13 cellular contexts compared by ENCODE assay signal in genomic region chr13:106736941-106737340, GRCh38.
DNase-seq lines count a peak whose midpoint lies in the region; ATAC-seq and TF ChIP-seq lines count a peak whose summit lies in the region.
"Had no signal": no experiment of that assay in that cellular context is flagged by ENCODE, and none has a peak within 500 bp of the region (broad histone marks: within the 10 kb centered on the region; RNA-seq: fewer than 3 reads in every experiment).

No MANE protein-coding gene starts in this region.

- H3K4me1 ChIP-seq in GM23338 (ENCODE audit: insufficient read depth) = no peaks in the 10 kb centered on the region
- H3K4me1 ChIP-seq in parathyroid adenoma = no peaks in the 10 kb centered on the region

- H3K27ac ChIP-seq in GM23338 (ENCODE audit: low read depth) = no peak overlapping the region
- peak overlapping the region; percentile 44 for H3K27ac ChIP-seq in parathyroid adenoma
- H3K27ac ChIP-seq: GM23248 had no signal

- no peaks in the 10 kb centered on the region for H3F3A ChIP-seq in GM23338 (replicated peaks; ENCODE audit: low read depth)

- TF ChIP-seq CTCF in GM23338 (conservative IDR thresholded peaks at IDR 0.05; ENCODE audit: low read depth in 2 of 2) = no peak
- TF ChIP-seq CTCF in endothelial cell (IDR thresholded peaks at IDR 0.05; ENCODE audit: unreplicated experiment) = no peak
- no peak for TF ChIP-seq CTCF in parathyroid adenoma (IDR thresholded peaks at IDR 0.05)

- no peak overlapping the region for H3K9ac ChIP-seq in parathyroid adenoma
- H3K9ac ChIP-seq: GM23248 had no signal

- H3K36me3 ChIP-seq in GM23338 (ENCODE audit: insufficient read depth) = no peaks in the 10 kb centered on the region
- no peaks in the 10 kb centered on the region for H3K36me3 ChIP-seq in parathyroid adenoma (ENCODE audit: control insufficient read depth, insufficient read depth, low read length)

- peaks cover 6% of the 10 kb centered on the region for H3K27me3 Mint-ChIP-seq in GM23338 (ENCODE audit: insufficient read depth, low read depth, poor library complexity)
- H3K27me3 Mint-ChIP-seq in endothelial cell (ENCODE audit: unreplicated experiment) = no peaks in the 10 kb centered on the region

- H3K4me2 ChIP-seq in GM23338 = no peak overlapping the region
- peak overlapping the region; percentile 55 for H3K4me2 ChIP-seq in parathyroid adenoma (ENCODE audit: low read length)

- no peaks in the 10 kb centered on the region for H4K20me1 ChIP-seq in GM23338 (replicated peaks; ENCODE audit: insufficient read depth)

- H3K9me3 Mint-ChIP-seq in GM23338 (peaks cover 11% of the 10 kb centered on the region; the same call in 2 of the 3 replicates), endothelial cell (ENCODE audit: unreplicated experiment) (no peaks in the 10 kb centered on the region)

- no peak overlapping the region for H3K4me3 Mint-ChIP-seq in GM23338
- no peak overlapping the region for H3K4me3 Mint-ChIP-seq in endothelial cell (ENCODE audit: unreplicated experiment)

- H2AFZ ChIP-seq in GM23338 (peak overlapping the region; percentile 76; the same call in 1 of the 2 replicates), parathyroid adenoma (peak overlapping the region; percentile 46)
- H2AFZ ChIP-seq: GM23248 had no signal

- POLR2A ChIA-PET in HEK293T (lab: Yijun Ruan, JAX) = no interaction called here

- H3K27ac Mint-ChIP-seq in GM23338 (no peak overlapping the region), endothelial cell (ENCODE audit: unreplicated experiment) (peak overlapping the region; percentile 17)

- H3K4me3 ChIP-seq in GM23338 (no peak overlapping the region), parathyroid adenoma (ENCODE audit: low read depth, low read length) (no peak overlapping the region)
- H3K4me3 ChIP-seq: GM12878, GM23248, K562 had no signal

- H3K36me3 Mint-ChIP-seq in GM23338 (ENCODE audit: low read depth) (peaks cover 9% of the 10 kb centered on the region), endothelial cell (ENCODE audit: low read depth, unreplicated experiment) (no peaks in the 10 kb centered on the region)

- no peaks in the 10 kb centered on the region for H3K9me3 ChIP-seq in parathyroid adenoma (ENCODE audit: control insufficient read depth, low read length)

- no peak for DNase-seq in GM23338 (ENCODE audit: low spot score)
- no peak for DNase-seq in endothelial cell (ENCODE audit: low spot score)
- no peak for DNase-seq in effector CD8-positive, alpha-beta T cell (lab: John Stamatoyannopoulos, UW)
- no peak for DNase-seq in NCI-H1436 treated with DMSO at 0.1 percent for 48 hours (lab: John Stamatoyannopoulos, UW)
- no peak for DNase-seq in NCI-H774 (lab: John Stamatoyannopoulos, UW)
- no peak for DNase-seq in HEK293T (ENCODE audit: extremely low spot score)
- DNase-seq: Calu3, DMS 273 treated with DMSO at 0.1 percent for 48 hours, GM23248, H7 had no signal

- no peak for ATAC-seq in GM23338
- ATAC-seq: GM12878, K562 had no signal

- H3K27me3 ChIP-seq in GM23338 (ENCODE audit: insufficient read depth) (no peaks in the 10 kb centered on the region), parathyroid adenoma (ENCODE audit: control insufficient read depth, insufficient read depth, low read length) (no peaks in the 10 kb centered on the region)

- CTCF ChIA-PET in HEK293T (lab: Yijun Ruan, JAX) = no interaction called here

- no peaks in the 10 kb centered on the region for H3K79me2 ChIP-seq in GM23338 (replicated peaks; ENCODE audit: insufficient read depth)
- H3K79me2 ChIP-seq in parathyroid adenoma = no peaks in the 10 kb centered on the region

- H3K9me2 ChIP-seq in GM23338 (ENCODE audit: insufficient read depth) = no peaks in the 10 kb centered on the region

- peaks cover 6% of the 10 kb centered on the region; the same call in 1 of the 3 replicates for H3K4me1 Mint-ChIP-seq in GM23338
- peaks cover 16% of the 10 kb centered on the region for H3K4me1 Mint-ChIP-seq in endothelial cell (ENCODE audit: unreplicated experiment)

TF ChIP-seq in GM23338, 12 proteins besides CTCF, POLR2A, EP300 and RAD21 (continues in another document):
- TF ChIP-seq ZNF331 (CRISPR knock-in tag; IDR thresholded peaks at IDR 0.05; ENCODE audit: low read depth) = no peak
- no peak for TF ChIP-seq STAT1 (IDR thresholded peaks at IDR 0.05; ENCODE audit: unreplicated experiment)
- no peak for TF ChIP-seq EZH2phosphoT487 (IDR thresholded peaks at IDR 0.05; ENCODE audit: unreplicated experiment)
- TF ChIP-seq REST (IDR thresholded peaks at IDR 0.05; ENCODE audit: unreplicated experiment) = no peak
- TF ChIP-seq ZNF114 (CRISPR knock-in tag; IDR thresholded peaks at IDR 0.05) = no peak
- no peak for TF ChIP-seq NANOG (IDR thresholded peaks at IDR 0.05; ENCODE audit: borderline replicate concordance)
- no peak for TF ChIP-seq ETS1 (IDR thresholded peaks at IDR 0.05)

TF ChIP-seq in HEK293T, 16 proteins besides CTCF, POLR2A, EP300 and RAD21:
- no peak for TF ChIP-seq FOXM1 (IDR thresholded peaks at IDR 0.05; ENCODE audit: borderline replicate concordance)
- TF ChIP-seq BHLHE40 (IDR thresholded peaks at IDR 0.05; ENCODE audit: borderline replicate concordance) = no peak
- TF ChIP-seq FOXA1 (IDR thresholded peaks at IDR 0.05) = no peak
- no peak for TF ChIP-seq ARNT (IDR thresholded peaks at IDR 0.05)
- TF ChIP-seq FOXK2 (IDR thresholded peaks at IDR 0.05) = no peak
- TF ChIP-seq ZNF384 (IDR thresholded peaks at IDR 0.05) = no peak
- no peak for TF ChIP-seq HDGF (IDR thresholded peaks at IDR 0.05; ENCODE audit: borderline replicate concordance)
- TF ChIP-seq LEF1 (IDR thresholded peaks at IDR 0.05; ENCODE audit: borderline replicate concordance) = no peak
- no peak for TF ChIP-seq ELF4 (IDR thresholded peaks at IDR 0.05)
- TF ChIP-seq SUZ12 (IDR thresholded peaks at IDR 0.05) = no peak
- TF ChIP-seq CTBP1 (IDR thresholded peaks at IDR 0.05; ENCODE audit: borderline replicate concordance) = no peak
- no peak for TF ChIP-seq L3MBTL2 (conservative IDR thresholded peaks at IDR 0.05)
- no peak for TF ChIP-seq TARDBP (IDR thresholded peaks at IDR 0.05)
- TF ChIP-seq PKNOX1 (IDR thresholded peaks at IDR 0.05) = no peak
- no peak for TF ChIP-seq SP1 (IDR thresholded peaks at IDR 0.05)
- no peak for TF ChIP-seq NFRKB (IDR thresholded peaks at IDR 0.05)
TF ChIP-seq in HEK293T: peak in this region for 0.
